ENCODE assay signal across 25 cellular contexts in the genomic region with DNA sequence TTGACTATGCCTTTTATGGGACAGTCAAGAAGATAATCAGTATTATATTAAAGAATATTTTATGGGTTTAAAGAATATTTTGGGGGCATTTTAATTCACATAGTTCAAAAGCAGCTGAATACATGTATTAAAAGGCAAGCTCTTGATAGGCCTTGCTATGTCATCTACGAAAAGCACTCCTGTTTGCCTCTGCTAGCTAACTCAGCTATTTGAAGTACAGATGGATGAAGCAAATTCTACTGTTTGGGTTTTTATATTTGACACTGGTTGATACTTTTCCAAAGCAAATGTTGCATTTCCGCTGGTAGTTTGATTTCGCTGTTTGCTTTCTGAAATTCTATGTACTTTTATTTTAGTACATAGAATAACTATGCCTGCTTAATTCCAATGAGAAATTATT. TPM values are rescaled to one million over a fixed set of nuclear protein-coding genes. Genes with fewer than 3 reads are reported as not detected.
"Had no signal": no experiment of that assay in that cellular context is flagged by ENCODE, and none has a peak within 500 bp of the region (broad histone marks: within the 10 kb centered on the region; RNA-seq: fewer than 3 reads in every experiment).

No MANE protein-coding gene starts in this region.

- H3K4me3 ChIP-seq: esophagus muscularis mucosa, lower lobe of right lung, mucosa of descending colon, skin epidermis, tibial nerve had no signal

- DNase-seq: activated CD4-positive, alpha-beta memory T cell treated with anti-CD3 and anti-CD28 coated beads for 36 hours; activated CD4-positive, alpha-beta T cell treated with anti-CD3 and anti-CD28 coated beads for 4 hours; activated CD8-positive, alpha-beta memory T cell treated with anti-CD3 and anti-CD28 coated beads, Interleukin-2, amount 50 U/mL, for 48 hours; activated gamma-delta T cell treated with Interleukin-2 at 50 U/mL for 16 hours; activated naive CD4-positive, alpha-beta T cell treated with anti-CD3 and anti-CD28 coated beads, Interleukin-2, amount 50 U/mL, for 16 hours; activated T-cell treated with anti-CD3 and anti-CD28 coated beads, Interleukin-2, amount 50 U/mL, for 24 hours; amniotic stem cell; caudate nucleus; foreskin keratinocyte; left colon; lower lobe of right lung; mesenchymal stem cell; mucosa of descending colon; stimulated activated CD4-positive, alpha-beta T cell treated with anti-CD3 and anti-CD28 coated beads, Interleukin-4, amount 100 ng/mL, for 24 hours; T-helper 1 cell had no signal

- H3K27ac ChIP-seq: foreskin keratinocyte, lower lobe of right lung, skin epidermis had no signal

- H3K36me3 ChIP-seq: esophagus muscularis mucosa, lower lobe of right lung, tibial nerve had no signal

- H3K36me3 Mint-ChIP-seq: activated CD4-positive, alpha-beta memory T cell treated with anti-CD3 and anti-CD28 coated beads for 36 hours; stimulated activated effector memory CD8-positive, alpha-beta T cell treated with anti-CD3 and anti-CD28 coated beads, Interleukin-12 subunit alpha, Interleukin-12 subunit beta, amount 100 ng/mL, for 72 hours had no signal

- H3K27ac Mint-ChIP-seq: activated CD4-positive, alpha-beta memory T cell treated with anti-CD3 and anti-CD28 coated beads for 36 hours; activated T-cell treated with anti-CD3 and anti-CD28 coated beads, Interleukin-2, amount 50 U/mL, for 24 hours; dendritic cell treated with granulocyte-macrophage colony-stimulating factor and Interleukin-4, amounts not matched to agents 40 ng/mL and 50 ng/mL, for 4 days; stimulated activated effector memory CD8-positive, alpha-beta T cell treated with anti-CD3 and anti-CD28 coated beads, Interleukin-12 subunit alpha, Interleukin-12 subunit beta, amount 100 ng/mL, for 72 hours; stimulated activated naive CD8-positive, alpha-beta T cell treated with anti-CD3 and anti-CD28 coated beads, Interleukin-15, Interleukin-2, amounts not matched to agents 100 ng/mL and 50 ng/mL, for 24 hours; T-helper 2 cell treated with Interferon-gamma antibody and Interleukin-4, amounts not matched to agents 5 μg/mL and 100 μg/mL, for 36 hours had no signal

- H3K9me3 ChIP-seq: esophagus muscularis mucosa, lower lobe of right lung, mucosa of descending colon, tibial nerve had no signal

- H3K4me3 Mint-ChIP-seq: activated CD4-positive, alpha-beta memory T cell treated with anti-CD3 and anti-CD28 coated beads for 36 hours; activated T-cell treated with anti-CD3 and anti-CD28 coated beads, Interleukin-2, amount 50 U/mL, for 24 hours; dendritic cell treated with granulocyte-macrophage colony-stimulating factor and Interleukin-4, amounts not matched to agents 40 ng/mL and 50 ng/mL, for 4 days; nephron; stimulated activated effector memory CD8-positive, alpha-beta T cell treated with anti-CD3 and anti-CD28 coated beads, Interleukin-12 subunit alpha, Interleukin-12 subunit beta, amount 100 ng/mL, for 72 hours; stimulated activated naive CD8-positive, alpha-beta T cell treated with anti-CD3 and anti-CD28 coated beads, Interleukin-15, Interleukin-2, amounts not matched to agents 100 ng/mL and 50 ng/mL, for 24 hours; T-helper 2 cell treated with Interferon-gamma antibody and Interleukin-4, amounts not matched to agents 5 μg/mL and 100 μg/mL, for 36 hours had no signal

- H3K9me3 Mint-ChIP-seq: dendritic cell treated with granulocyte-macrophage colony-stimulating factor and Interleukin-4, amounts not matched to agents 40 ng/mL and 50 ng/mL, for 4 days; stimulated activated naive CD8-positive, alpha-beta T cell treated with anti-CD3 and anti-CD28 coated beads, Interleukin-15, Interleukin-2, amounts not matched to agents 100 ng/mL and 50 ng/mL, for 24 hours had no signal

- H3K27me3 ChIP-seq: esophagus muscularis mucosa, foreskin keratinocyte, tibial nerve had no signal

- H3K27me3 Mint-ChIP-seq: dendritic cell treated with granulocyte-macrophage colony-stimulating factor and Interleukin-4, amounts not matched to agents 40 ng/mL and 50 ng/mL, for 4 days had no signal

- ATAC-seq: foreskin keratinocyte; left colon; mucosa of descending colon; stimulated activated effector memory CD8-positive, alpha-beta T cell treated with anti-CD3 and anti-CD28 coated beads, Interleukin-12 subunit alpha, Interleukin-12 subunit beta, amount 100 ng/mL, for 72 hours had no signal

RNA-seq across cellular contexts. Expression of gene SLC22A3, which starts 47.0 kb away (rescaled TPM):
- total RNA-seq: activated CD4-positive, alpha-beta memory T cell treated with anti-CD3 and anti-CD28 coated beads for 36 hours; activated CD8-positive, alpha-beta memory T cell treated with anti-CD3 and anti-CD28 coated beads for 36 hours; myocyte had no signal
